1 cellular context compared by ENCODE assay signal in the genomic region with DNA sequence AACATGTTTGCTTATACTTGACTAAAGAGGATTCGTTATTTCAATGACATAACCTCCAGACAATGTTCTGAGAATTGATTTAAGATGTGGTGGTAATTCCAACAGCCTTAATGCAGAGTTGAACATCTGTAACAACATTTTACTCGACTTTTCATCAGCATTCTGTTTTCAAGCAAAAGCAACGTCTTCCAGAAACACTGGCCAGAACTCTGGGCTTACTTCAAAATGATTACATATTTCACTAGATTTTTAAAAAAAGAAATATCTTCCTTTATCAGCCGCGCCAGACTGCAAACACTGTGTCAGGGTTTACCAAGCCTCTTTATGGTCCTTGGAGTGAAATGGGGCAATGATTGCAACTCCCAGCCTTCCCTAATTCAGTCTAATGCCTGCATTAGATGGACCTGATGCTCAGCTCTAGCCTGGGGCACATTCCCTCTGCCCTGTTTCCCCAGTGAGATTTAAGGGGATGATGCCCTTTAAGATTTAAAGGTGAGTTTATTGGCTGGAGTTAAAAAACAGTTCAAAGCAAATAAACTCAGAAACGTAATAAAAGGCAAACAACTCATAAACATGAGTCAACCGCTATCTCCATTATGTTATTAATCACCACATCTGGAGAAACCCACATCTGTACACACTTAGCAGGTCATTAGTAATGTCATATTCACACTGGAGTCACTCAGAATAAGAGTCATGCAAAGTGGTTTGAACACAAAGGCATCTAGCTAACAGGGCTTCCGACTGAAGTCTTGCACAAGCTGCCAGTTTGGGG.
TF ChIP-seq lines count a peak whose summit lies in the region.

No MANE protein-coding gene starts in this region.

TF ChIP-seq in HEK293, 187 proteins besides CTCF, POLR2A, EP300 and RAD21 (continued from another document and continues in another):
- peak; percentile 81; the same call in 1 of the 2 replicates for TF ChIP-seq ZNF843 (tag by site-specific recombination; IDR thresholded peaks at IDR 0.05)
- peak; percentile 63; the same call in 1 of the 2 replicates for TF ChIP-seq OVOL3 (tag by site-specific recombination; IDR thresholded peaks at IDR 0.05)
- TF ChIP-seq ZNF658 (tag by site-specific recombination; IDR thresholded peaks at IDR 0.05), result no peak
- no peak for TF ChIP-seq ZNF521 (tag by site-specific recombination; IDR thresholded peaks at IDR 0.05)
- TF ChIP-seq, protein P1, sequence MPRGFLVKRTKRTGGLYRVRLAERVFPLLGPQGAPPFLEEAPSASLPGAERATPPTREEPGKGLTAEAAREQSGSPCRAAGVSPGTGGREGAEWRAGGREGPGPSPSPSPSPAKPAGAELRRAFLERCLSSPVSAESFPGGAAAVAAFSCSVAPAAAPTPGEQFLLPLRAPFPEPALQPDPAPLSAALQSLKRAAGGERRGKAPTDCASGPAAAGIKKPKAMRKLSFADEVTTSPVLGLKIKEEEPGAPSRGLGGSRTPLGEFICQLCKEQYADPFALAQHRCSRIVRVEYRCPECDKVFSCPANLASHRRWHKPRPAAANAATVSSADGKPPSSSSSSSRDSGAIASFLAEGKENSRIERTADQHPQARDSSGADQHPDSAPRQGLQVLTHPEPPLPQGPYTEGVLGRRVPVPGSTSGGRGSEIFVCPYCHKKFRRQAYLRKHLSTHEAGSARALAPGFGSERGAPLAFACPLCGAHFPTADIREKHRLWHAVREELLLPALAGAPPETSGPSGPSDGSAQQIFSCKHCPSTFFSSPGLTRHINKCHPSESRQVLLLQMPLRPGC (tag by site-specific recombination; IDR thresholded peaks at IDR 0.05), result no peak
- TF ChIP-seq ZNF211 (tag by site-specific recombination; IDR thresholded peaks at IDR 0.05; ENCODE audit: low read depth), result no peak
- no peak for TF ChIP-seq ZNF747 (tag by site-specific recombination; IDR thresholded peaks at IDR 0.05)
- TF ChIP-seq, protein P2, sequence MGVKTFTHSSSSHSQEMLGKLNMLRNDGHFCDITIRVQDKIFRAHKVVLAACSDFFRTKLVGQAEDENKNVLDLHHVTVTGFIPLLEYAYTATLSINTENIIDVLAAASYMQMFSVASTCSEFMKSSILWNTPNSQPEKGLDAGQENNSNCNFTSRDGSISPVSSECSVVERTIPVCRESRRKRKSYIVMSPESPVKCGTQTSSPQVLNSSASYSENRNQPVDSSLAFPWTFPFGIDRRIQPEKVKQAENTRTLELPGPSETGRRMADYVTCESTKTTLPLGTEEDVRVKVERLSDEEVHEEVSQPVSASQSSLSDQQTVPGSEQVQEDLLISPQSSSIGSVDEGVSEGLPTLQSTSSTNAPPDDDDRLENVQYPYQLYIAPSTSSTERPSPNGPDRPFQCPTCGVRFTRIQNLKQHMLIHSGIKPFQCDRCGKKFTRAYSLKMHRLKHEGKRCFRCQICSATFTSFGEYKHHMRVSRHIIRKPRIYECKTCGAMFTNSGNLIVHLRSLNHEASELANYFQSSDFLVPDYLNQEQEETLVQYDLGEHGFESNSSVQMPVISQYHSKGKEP (tag by site-specific recombination; IDR thresholded peaks at IDR 0.05), result no peak
- TF ChIP-seq ZNF394 (tag by site-specific recombination; IDR thresholded peaks at IDR 0.05; ENCODE audit: borderline replicate concordance), result no peak
- TF ChIP-seq ZNF76 (tag by site-specific recombination; IDR thresholded peaks at IDR 0.05; ENCODE audit: borderline replicate concordance, low read depth), result no peak
- TF ChIP-seq, protein P3, sequence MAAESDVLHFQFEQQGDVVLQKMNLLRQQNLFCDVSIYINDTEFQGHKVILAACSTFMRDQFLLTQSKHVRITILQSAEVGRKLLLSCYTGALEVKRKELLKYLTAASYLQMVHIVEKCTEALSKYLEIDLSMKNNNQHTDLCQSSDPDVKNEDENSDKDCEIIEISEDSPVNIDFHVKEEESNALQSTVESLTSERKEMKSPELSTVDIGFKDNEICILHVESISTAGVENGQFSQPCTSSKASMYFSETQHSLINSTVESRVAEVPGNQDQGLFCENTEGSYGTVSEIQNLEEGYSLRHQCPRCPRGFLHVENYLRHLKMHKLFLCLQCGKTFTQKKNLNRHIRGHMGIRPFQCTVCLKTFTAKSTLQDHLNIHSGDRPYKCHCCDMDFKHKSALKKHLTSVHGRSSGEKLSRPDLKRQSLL (tag by site-specific recombination; IDR thresholded peaks at IDR 0.05), result no peak
- no peak for TF ChIP-seq ZNF792 (tag by site-specific recombination; IDR thresholded peaks at IDR 0.05)
- TF ChIP-seq SP3 (tag by site-specific recombination; IDR thresholded peaks at IDR 0.05), result no peak
- 0 out of 2 replicates have a peak, but pooled peaks have one; percentile 51 for TF ChIP-seq OSR2 (tag by site-specific recombination; IDR thresholded peaks at IDR 0.05)
- TF ChIP-seq ZNF660 (tag by site-specific recombination; IDR thresholded peaks at IDR 0.05), result no peak
- TF ChIP-seq WT1 (tag by site-specific recombination; IDR thresholded peaks at IDR 0.05), result no peak
- TF ChIP-seq FEZF1 (tag by site-specific recombination; IDR thresholded peaks at IDR 0.05), result peak; percentile 81
- TF ChIP-seq, protein P4, sequence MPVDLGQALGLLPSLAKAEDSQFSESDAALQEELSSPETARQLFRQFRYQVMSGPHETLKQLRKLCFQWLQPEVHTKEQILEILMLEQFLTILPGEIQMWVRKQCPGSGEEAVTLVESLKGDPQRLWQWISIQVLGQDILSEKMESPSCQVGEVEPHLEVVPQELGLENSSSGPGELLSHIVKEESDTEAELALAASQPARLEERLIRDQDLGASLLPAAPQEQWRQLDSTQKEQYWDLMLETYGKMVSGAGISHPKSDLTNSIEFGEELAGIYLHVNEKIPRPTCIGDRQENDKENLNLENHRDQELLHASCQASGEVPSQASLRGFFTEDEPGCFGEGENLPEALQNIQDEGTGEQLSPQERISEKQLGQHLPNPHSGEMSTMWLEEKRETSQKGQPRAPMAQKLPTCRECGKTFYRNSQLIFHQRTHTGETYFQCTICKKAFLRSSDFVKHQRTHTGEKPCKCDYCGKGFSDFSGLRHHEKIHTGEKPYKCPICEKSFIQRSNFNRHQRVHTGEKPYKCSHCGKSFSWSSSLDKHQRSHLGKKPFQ (tag by site-specific recombination; IDR thresholded peaks at IDR 0.05), result peak; percentile 89
- TF ChIP-seq ZNF791 (tag by site-specific recombination; IDR thresholded peaks at IDR 0.05), result no peak
- no peak for TF ChIP-seq ZNF423 (tag by site-specific recombination; IDR thresholded peaks at IDR 0.05)
- TF ChIP-seq ZBTB17 (tag by site-specific recombination; IDR thresholded peaks at IDR 0.05), result no peak
- TF ChIP-seq, protein P5, sequence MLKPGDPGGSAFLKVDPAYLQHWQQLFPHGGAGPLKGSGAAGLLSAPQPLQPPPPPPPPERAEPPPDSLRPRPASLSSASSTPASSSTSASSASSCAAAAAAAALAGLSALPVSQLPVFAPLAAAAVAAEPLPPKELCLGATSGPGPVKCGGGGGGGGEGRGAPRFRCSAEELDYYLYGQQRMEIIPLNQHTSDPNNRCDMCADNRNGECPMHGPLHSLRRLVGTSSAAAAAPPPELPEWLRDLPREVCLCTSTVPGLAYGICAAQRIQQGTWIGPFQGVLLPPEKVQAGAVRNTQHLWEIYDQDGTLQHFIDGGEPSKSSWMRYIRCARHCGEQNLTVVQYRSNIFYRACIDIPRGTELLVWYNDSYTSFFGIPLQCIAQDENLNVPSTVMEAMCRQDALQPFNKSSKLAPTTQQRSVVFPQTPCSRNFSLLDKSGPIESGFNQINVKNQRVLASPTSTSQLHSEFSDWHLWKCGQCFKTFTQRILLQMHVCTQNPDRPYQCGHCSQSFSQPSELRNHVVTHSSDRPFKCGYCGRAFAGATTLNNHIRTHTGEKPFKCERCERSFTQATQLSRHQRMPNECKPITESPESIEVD (tag by site-specific recombination; IDR thresholded peaks at IDR 0.05), result peak; percentile 70
- TF ChIP-seq, protein P6, sequence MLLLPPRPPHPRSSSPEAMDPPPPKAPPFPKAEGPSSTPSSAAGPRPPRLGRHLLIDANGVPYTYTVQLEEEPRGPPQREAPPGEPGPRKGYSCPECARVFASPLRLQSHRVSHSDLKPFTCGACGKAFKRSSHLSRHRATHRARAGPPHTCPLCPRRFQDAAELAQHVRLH (tag by site-specific recombination; IDR thresholded peaks at IDR 0.05), result peak; percentile 50
- no peak for TF ChIP-seq ZNF202 (tag by site-specific recombination; IDR thresholded peaks at IDR 0.05; ENCODE audit: borderline replicate concordance)
- peak; percentile 32; the same call in 1 of the 2 replicates for TF ChIP-seq ZNF366 (tag by site-specific recombination; conservative IDR thresholded peaks at IDR 0.05)
- no peak for TF ChIP-seq ZNF239 (tag by site-specific recombination; IDR thresholded peaks at IDR 0.05)
- TF ChIP-seq ZNF184 (tag by site-specific recombination; IDR thresholded peaks at IDR 0.05), result no peak
- TF ChIP-seq ZNF16 (tag by site-specific recombination; IDR thresholded peaks at IDR 0.05; ENCODE audit: low read depth), result no peak
- TF ChIP-seq, protein P7, sequence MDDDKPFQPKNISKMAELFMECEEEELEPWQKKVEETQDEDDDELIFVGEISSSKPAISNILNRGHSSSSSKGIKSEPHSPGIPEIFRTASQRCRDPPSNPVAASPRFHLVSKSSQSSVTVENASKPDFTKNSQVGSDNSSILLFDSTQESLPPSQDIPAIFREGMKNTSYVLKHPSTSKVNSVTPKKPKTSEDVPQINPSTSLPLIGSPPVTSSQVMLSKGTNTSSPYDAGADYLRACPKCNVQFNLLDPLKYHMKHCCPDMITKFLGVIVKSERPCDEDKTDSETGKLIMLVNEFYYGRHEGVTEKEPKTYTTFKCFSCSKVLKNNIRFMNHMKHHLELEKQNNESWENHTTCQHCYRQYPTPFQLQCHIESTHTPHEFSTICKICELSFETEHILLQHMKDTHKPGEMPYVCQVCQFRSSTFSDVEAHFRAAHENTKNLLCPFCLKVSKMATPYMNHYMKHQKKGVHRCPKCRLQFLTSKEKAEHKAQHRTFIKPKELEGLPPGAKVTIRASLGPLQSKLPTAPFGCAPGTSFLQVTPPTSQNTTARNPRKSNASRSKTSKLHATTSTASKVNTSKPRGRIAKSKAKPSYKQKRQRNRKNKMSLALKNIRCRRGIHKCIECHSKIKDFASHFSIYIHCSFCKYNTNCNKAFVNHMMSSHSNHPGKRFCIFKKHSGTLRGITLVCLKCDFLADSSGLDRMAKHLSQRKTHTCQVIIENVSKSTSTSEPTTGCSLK (tag by site-specific recombination; IDR thresholded peaks at IDR 0.05), result no peak
- no peak for TF ChIP-seq ZNF501 (tag by site-specific recombination; IDR thresholded peaks at IDR 0.05)
- TF ChIP-seq, protein P8, sequence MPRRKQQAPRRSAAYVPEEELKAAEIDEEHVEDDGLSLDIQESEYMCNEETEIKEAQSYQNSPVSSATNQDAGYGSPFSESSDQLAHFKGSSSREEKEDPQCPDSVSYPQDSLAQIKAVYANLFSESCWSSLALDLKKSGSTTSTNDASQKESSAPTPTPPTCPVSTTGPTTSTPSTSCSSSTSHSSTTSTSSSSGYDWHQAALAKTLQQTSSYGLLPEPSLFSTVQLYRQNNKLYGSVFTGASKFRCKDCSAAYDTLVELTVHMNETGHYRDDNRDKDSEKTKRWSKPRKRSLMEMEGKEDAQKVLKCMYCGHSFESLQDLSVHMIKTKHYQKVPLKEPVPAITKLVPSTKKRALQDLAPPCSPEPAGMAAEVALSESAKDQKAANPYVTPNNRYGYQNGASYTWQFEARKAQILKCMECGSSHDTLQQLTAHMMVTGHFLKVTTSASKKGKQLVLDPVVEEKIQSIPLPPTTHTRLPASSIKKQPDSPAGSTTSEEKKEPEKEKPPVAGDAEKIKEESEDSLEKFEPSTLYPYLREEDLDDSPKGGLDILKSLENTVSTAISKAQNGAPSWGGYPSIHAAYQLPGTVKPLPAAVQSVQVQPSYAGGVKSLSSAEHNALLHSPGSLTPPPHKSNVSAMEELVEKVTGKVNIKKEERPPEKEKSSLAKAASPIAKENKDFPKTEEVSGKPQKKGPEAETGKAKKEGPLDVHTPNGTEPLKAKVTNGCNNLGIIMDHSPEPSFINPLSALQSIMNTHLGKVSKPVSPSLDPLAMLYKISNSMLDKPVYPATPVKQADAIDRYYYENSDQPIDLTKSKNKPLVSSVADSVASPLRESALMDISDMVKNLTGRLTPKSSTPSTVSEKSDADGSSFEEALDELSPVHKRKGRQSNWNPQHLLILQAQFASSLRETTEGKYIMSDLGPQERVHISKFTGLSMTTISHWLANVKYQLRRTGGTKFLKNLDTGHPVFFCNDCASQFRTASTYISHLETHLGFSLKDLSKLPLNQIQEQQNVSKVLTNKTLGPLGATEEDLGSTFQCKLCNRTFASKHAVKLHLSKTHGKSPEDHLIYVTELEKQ (tag by site-specific recombination; IDR thresholded peaks at IDR 0.05; ENCODE audit: borderline replicate concordance), result peak; percentile 31; the same call in 1 of the 2 replicates
- no peak for TF ChIP-seq ZNF114 (tag by site-specific recombination; IDR thresholded peaks at IDR 0.05)
- 0 out of 2 replicates have a peak, but pooled peaks have one; percentile 30 for TF ChIP-seq KLF16 (tag by site-specific recombination; IDR thresholded peaks at IDR 0.05)
- no peak for TF ChIP-seq ZEB2 (tag by site-specific recombination; IDR thresholded peaks at IDR 0.05)
- no peak for TF ChIP-seq KLF10 (tag by site-specific recombination; IDR thresholded peaks at IDR 0.05)
- TF ChIP-seq, protein P9, sequence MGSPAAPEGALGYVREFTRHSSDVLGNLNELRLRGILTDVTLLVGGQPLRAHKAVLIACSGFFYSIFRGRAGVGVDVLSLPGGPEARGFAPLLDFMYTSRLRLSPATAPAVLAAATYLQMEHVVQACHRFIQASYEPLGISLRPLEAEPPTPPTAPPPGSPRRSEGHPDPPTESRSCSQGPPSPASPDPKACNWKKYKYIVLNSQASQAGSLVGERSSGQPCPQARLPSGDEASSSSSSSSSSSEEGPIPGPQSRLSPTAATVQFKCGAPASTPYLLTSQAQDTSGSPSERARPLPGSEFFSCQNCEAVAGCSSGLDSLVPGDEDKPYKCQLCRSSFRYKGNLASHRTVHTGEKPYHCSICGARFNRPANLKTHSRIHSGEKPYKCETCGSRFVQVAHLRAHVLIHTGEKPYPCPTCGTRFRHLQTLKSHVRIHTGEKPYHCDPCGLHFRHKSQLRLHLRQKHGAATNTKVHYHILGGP (tag by site-specific recombination; IDR thresholded peaks at IDR 0.05), result 0 out of 2 replicates have a peak, but pooled peaks have one; percentile 42
- TF ChIP-seq, protein P10, sequence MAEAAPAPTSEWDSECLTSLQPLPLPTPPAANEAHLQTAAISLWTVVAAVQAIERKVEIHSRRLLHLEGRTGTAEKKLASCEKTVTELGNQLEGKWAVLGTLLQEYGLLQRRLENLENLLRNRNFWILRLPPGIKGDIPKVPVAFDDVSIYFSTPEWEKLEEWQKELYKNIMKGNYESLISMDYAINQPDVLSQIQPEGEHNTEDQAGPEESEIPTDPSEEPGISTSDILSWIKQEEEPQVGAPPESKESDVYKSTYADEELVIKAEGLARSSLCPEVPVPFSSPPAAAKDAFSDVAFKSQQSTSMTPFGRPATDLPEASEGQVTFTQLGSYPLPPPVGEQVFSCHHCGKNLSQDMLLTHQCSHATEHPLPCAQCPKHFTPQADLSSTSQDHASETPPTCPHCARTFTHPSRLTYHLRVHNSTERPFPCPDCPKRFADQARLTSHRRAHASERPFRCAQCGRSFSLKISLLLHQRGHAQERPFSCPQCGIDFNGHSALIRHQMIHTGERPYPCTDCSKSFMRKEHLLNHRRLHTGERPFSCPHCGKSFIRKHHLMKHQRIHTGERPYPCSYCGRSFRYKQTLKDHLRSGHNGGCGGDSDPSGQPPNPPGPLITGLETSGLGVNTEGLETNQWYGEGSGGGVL (tag by site-specific recombination; IDR thresholded peaks at IDR 0.05), result peak; percentile 44
- no peak for TF ChIP-seq ZNF571 (tag by site-specific recombination; IDR thresholded peaks at IDR 0.05)
- TF ChIP-seq ZNF549 (tag by site-specific recombination; IDR thresholded peaks at IDR 0.05), result no peak
- peak; percentile 9 for TF ChIP-seq ZNF335 (tag by site-specific recombination; conservative IDR thresholded peaks at IDR 0.05)
- TF ChIP-seq ZNF48 (tag by site-specific recombination; IDR thresholded peaks at IDR 0.05), result no peak
- TF ChIP-seq TRIM28 (IDR thresholded peaks at IDR 0.05; ENCODE audit: borderline replicate concordance, low read length), result peak; percentile 57; the same call in 1 of the 2 replicates
- TF ChIP-seq MYNN (tag by site-specific recombination; IDR thresholded peaks at IDR 0.05; ENCODE audit: borderline replicate concordance), result no peak
